Comparison of ENCODE assay signal across 1 cellular context in the genomic region with DNA sequence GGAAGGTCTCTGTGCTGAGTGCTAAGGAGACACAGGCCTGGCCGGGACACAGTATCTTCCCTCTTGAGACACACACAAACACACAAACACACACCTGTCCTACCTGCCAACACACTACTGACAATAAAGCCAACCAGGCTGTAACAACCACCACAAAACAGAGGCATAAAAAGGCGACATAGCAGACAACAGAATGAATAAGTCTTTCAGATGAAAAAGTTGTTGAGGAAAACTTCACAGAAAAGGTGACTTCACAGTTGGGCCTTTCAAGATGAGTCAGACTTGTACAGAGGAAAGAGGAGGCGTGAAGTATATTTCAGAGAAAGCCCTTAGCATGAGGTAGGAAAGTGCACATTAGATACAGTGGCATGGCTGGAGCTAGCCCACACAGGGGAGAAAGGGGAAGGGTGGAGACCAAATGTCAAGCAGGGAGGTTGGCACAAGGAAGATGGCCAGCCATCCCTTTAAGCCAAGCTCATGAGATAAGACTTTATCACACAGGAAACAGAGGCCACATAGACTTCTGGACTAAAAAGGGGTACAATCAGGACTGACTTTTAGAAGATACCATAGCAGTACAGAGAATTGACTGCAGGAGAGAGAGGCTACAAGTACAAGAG.
TF ChIP-seq lines count a peak whose summit lies in the region.

No MANE protein-coding gene starts in this region.

TF ChIP-seq in SK-N-SH treated with all-trans-retinoic acid at 6 μM for 48 hours, 23 proteins besides CTCF, POLR2A, EP300 and RAD21 (continued from another document):
- TF ChIP-seq, protein P1, sequence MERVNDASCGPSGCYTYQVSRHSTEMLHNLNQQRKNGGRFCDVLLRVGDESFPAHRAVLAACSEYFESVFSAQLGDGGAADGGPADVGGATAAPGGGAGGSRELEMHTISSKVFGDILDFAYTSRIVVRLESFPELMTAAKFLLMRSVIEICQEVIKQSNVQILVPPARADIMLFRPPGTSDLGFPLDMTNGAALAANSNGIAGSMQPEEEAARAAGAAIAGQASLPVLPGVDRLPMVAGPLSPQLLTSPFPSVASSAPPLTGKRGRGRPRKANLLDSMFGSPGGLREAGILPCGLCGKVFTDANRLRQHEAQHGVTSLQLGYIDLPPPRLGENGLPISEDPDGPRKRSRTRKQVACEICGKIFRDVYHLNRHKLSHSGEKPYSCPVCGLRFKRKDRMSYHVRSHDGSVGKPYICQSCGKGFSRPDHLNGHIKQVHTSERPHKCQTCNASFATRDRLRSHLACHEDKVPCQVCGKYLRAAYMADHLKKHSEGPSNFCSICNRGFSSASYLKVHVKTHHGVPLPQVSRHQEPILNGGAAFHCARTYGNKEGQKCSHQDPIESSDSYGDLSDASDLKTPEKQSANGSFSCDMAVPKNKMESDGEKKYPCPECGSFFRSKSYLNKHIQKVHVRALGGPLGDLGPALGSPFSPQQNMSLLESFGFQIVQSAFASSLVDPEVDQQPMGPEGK (CRISPR knock-in tag; IDR thresholded peaks at IDR 0.05; ENCODE audit: borderline replicate concordance) = no peak
- TF ChIP-seq TCF4 (CRISPR knock-in tag; IDR thresholded peaks at IDR 0.05; ENCODE audit: borderline replicate concordance) = no peak
- TF ChIP-seq ZFP30 (CRISPR knock-in tag; IDR thresholded peaks at IDR 0.05) = no peak
- no peak for TF ChIP-seq GLIS3 (CRISPR knock-in tag; IDR thresholded peaks at IDR 0.05)
- no peak for TF ChIP-seq ZFP3 (CRISPR knock-in tag; IDR thresholded peaks at IDR 0.05)
- no peak for TF ChIP-seq SNAI2 (CRISPR knock-in tag; IDR thresholded peaks at IDR 0.05)
- no peak for TF ChIP-seq RARB (CRISPR knock-in tag; IDR thresholded peaks at IDR 0.05)
- TF ChIP-seq PPARA (CRISPR knock-in tag; IDR thresholded peaks at IDR 0.05; ENCODE audit: borderline replicate concordance) = no peak
- TF ChIP-seq ARNTL (CRISPR knock-in tag; IDR thresholded peaks at IDR 0.05; ENCODE audit: borderline replicate concordance, low read depth) = no peak
- no peak for TF ChIP-seq ZNF70 (CRISPR knock-in tag; IDR thresholded peaks at IDR 0.05)
- no peak for TF ChIP-seq ZNF8 (CRISPR knock-in tag; IDR thresholded peaks at IDR 0.05)
- TF ChIP-seq, protein P2, sequence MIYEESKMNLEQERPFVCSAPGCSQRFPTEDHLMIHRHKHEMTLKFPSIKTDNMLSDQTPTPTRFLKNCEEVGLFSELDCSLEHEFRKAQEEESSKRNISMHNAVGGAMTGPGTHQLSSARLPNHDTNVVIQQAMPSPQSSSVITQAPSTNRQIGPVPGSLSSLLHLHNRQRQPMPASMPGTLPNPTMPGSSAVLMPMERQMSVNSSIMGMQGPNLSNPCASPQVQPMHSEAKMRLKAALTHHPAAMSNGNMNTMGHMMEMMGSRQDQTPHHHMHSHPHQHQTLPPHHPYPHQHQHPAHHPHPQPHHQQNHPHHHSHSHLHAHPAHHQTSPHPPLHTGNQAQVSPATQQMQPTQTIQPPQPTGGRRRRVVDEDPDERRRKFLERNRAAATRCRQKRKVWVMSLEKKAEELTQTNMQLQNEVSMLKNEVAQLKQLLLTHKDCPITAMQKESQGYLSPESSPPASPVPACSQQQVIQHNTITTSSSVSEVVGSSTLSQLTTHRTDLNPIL (CRISPR knock-in tag; IDR thresholded peaks at IDR 0.05; ENCODE audit: low read depth) = no peak
TF ChIP-seq in SK-N-SH treated with all-trans-retinoic acid at 6 μM for 48 hours: peak in this region for 0.
